In the genomic region with DNA sequence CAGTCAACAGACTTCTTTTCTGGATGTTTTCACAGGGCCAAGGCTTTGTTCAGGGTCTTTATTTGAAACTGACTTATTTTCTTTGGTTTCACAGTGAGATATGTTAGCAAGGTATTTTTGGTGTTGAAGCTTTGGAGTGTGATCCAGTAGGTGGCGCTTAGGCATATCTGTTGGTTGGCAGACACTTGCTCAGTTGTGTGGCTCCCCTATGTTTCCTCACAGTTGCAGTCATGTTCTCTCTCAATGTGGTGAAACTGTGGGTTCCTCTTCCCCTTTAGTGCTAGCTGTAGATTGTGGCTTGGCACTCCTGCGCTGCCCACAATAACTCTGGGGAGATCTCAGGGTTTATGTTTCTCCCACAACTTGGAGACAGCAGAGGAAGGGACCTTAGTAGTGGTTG, we compare ENCODE assay signal across 13 cellular contexts.
A peak's percentile ranks its signal among the peaks of the same experiment; 100 is the strongest.
DNase-seq lines count a peak whose midpoint lies in the region; ATAC-seq and TF ChIP-seq lines count a peak whose summit lies in the region.
"Had no signal": no experiment of that assay in that cellular context is flagged by ENCODE, and none has a peak within 500 bp of the region (broad histone marks: within the 10 kb centered on the region; RNA-seq: fewer than 3 reads in every experiment).

No MANE protein-coding gene starts in this region.

- H3K4me3 ChIP-seq in adrenal gland = no peak overlapping the region
- no peak overlapping the region for H3K4me3 ChIP-seq in naive thymus-derived CD4-positive, alpha-beta T cell (ENCODE audit: low read length)

- no peaks in the 10 kb centered on the region for H3K27me3 Mint-ChIP-seq in neural crest cell (ENCODE audit: low read depth)
- no peaks in the 10 kb centered on the region for H3K27me3 Mint-ChIP-seq in naive thymus-derived CD4-positive, alpha-beta T cell
- H3K27me3 Mint-ChIP-seq: activated CD4-positive, alpha-beta T cell treated with anti-CD3 and anti-CD28 coated beads, Interleukin-2, amount 10 ng/mL, durations not matched to agents 7 days and 5 days had no signal

- POLR2A ChIA-PET in naive thymus-derived CD4-positive, alpha-beta T cell (lab: Charles Lee) = no interaction called here

- intact Hi-C loops in adrenal gland (cut with DNase I) = no loop called here
- intact Hi-C loops in naive thymus-derived CD4-positive, alpha-beta T cell (cut with micrococcal nuclease) = no loop called here

- TF ChIP-seq CTCF in adrenal gland (IDR thresholded peaks at IDR 0.05) = peak in 5 of 6 experiments; percentile 22 to 31 (median 25)
- TF ChIP-seq CTCF in neural crest cell (conservative IDR thresholded peaks at IDR 0.05) = peak; percentile 49

- no peak overlapping the region for H3K27ac Mint-ChIP-seq in neural crest cell (ENCODE audit: unreplicated experiment)
- H3K27ac Mint-ChIP-seq in stimulated activated effector memory CD8-positive, alpha-beta T cell treated with anti-CD3 and anti-CD28 coated beads, Interleukin-12 subunit alpha, Interleukin-12 subunit beta, amount 100 ng/mL, for 72 hours = no peak overlapping the region
- H3K27ac Mint-ChIP-seq in naive thymus-derived CD4-positive, alpha-beta T cell = no peak overlapping the region
- H3K27ac Mint-ChIP-seq: activated CD4-positive, alpha-beta T cell treated with anti-CD3 and anti-CD28 coated beads, Interleukin-2, amount 10 ng/mL, durations not matched to agents 7 days and 5 days had no signal

- no peak for ATAC-seq in stimulated activated effector memory CD8-positive, alpha-beta T cell treated with anti-CD3 and anti-CD28 coated beads, Interleukin-12 subunit alpha, Interleukin-12 subunit beta, amount 100 ng/mL, for 72 hours
- no peak for ATAC-seq in naive thymus-derived CD4-positive, alpha-beta T cell
- ATAC-seq in GM21528 (IDR thresholded peaks at IDR 0.05; ENCODE audit: low FRiP score, unreplicated experiment) = no peak

- DNase-seq in DMS 273 (lab: John Stamatoyannopoulos, UW; ENCODE audit: unreplicated experiment) = peak; percentile 49
- DNase-seq in DMS 273 treated with DMSO at 0.1 percent for 48 hours (lab: John Stamatoyannopoulos, UW) = no peak
- peak; percentile 88 for DNase-seq in MV-4-11 (lab: John Stamatoyannopoulos, UW)
- DNase-seq in adrenal gland = peak in 6 of 7 donors; percentile 12 to 50 (median 27)
- no peak for DNase-seq in neural crest cell (ENCODE audit: low read depth, low spot score)
- DNase-seq in stimulated activated effector memory CD8-positive, alpha-beta T cell treated with anti-CD3 and anti-CD28 coated beads, Interleukin-12 subunit alpha, Interleukin-12 subunit beta, amount 100 ng/mL, for 72 hours (ENCODE audit: low spot score in 2 of 2) = no peak
- no peak for DNase-seq in naive thymus-derived CD4-positive, alpha-beta T cell
- DNase-seq: 8988T; activated CD4-positive, alpha-beta T cell treated with anti-CD3 and anti-CD28 coated beads, Interleukin-2, amount 10 ng/mL, durations not matched to agents 7 days and 5 days; activated naive CD4-positive, alpha-beta T cell; SK-N-SH had no signal

- CTCF ChIA-PET in naive thymus-derived CD4-positive, alpha-beta T cell (lab: Charles Lee) = no interaction called here

- no peaks in the 10 kb centered on the region for H3K4me1 ChIP-seq in adrenal gland (replicated peaks in 1 of 2)
- H3K4me1 ChIP-seq in naive thymus-derived CD4-positive, alpha-beta T cell (ENCODE audit: control insufficient read depth in 2 of 2, insufficient read depth in 2 of 2, low read length in 2 of 2) = no peaks in the 10 kb centered on the region

- H3K4me3 Mint-ChIP-seq in neural crest cell = no peak overlapping the region
- H3K4me3 Mint-ChIP-seq in stimulated activated effector memory CD8-positive, alpha-beta T cell treated with anti-CD3 and anti-CD28 coated beads, Interleukin-12 subunit alpha, Interleukin-12 subunit beta, amount 100 ng/mL, for 72 hours = no peak overlapping the region
- H3K4me3 Mint-ChIP-seq in naive thymus-derived CD4-positive, alpha-beta T cell = no peak overlapping the region
- H3K4me3 Mint-ChIP-seq: activated CD4-positive, alpha-beta T cell treated with anti-CD3 and anti-CD28 coated beads, Interleukin-2, amount 10 ng/mL, durations not matched to agents 7 days and 5 days had no signal

- no peaks in the 10 kb centered on the region for H3K9me3 ChIP-seq in adrenal gland (replicated peaks in 1 of 3)
- no peaks in the 10 kb centered on the region for H3K9me3 ChIP-seq in naive thymus-derived CD4-positive, alpha-beta T cell (ENCODE audit: control insufficient read depth in 2 of 3, low read length in 3 of 3)
- H3K9me3 ChIP-seq: neutrophil, SK-N-SH had no signal

- WGBS in adrenal gland, 4 donors = 16 to 48% (median 19%) methylated on average over 1 to 2 of the region's 2 CpGs; no CpG with 5 or more reads in 1 of the 4 donors

- H3K36me3 Mint-ChIP-seq in neural crest cell (ENCODE audit: low read depth) = peaks cover 2% of the 10 kb centered on the region
- H3K36me3 Mint-ChIP-seq in stimulated activated effector memory CD8-positive, alpha-beta T cell treated with anti-CD3 and anti-CD28 coated beads, Interleukin-12 subunit alpha, Interleukin-12 subunit beta, amount 100 ng/mL, for 72 hours = no peaks in the 10 kb centered on the region
- H3K36me3 Mint-ChIP-seq in naive thymus-derived CD4-positive, alpha-beta T cell = no peaks in the 10 kb centered on the region

- no peaks in the 10 kb centered on the region for H3K4me1 Mint-ChIP-seq in neural crest cell
- no peaks in the 10 kb centered on the region for H3K4me1 Mint-ChIP-seq in stimulated activated effector memory CD8-positive, alpha-beta T cell treated with anti-CD3 and anti-CD28 coated beads, Interleukin-12 subunit alpha, Interleukin-12 subunit beta, amount 100 ng/mL, for 72 hours
- H3K4me1 Mint-ChIP-seq in naive thymus-derived CD4-positive, alpha-beta T cell = no peaks in the 10 kb centered on the region
- H3K4me1 Mint-ChIP-seq: activated CD4-positive, alpha-beta T cell treated with anti-CD3 and anti-CD28 coated beads, Interleukin-2, amount 10 ng/mL, durations not matched to agents 7 days and 5 days had no signal

- TF ChIP-seq POLR2A in adrenal gland (IDR thresholded peaks at IDR 0.05) = no peak

- no peaks in the 10 kb centered on the region for H3K36me3 ChIP-seq in adrenal gland (replicated peaks in 1 of 2)
- no peaks in the 10 kb centered on the region for H3K36me3 ChIP-seq in naive thymus-derived CD4-positive, alpha-beta T cell (ENCODE audit: control insufficient read depth in 2 of 3, insufficient read depth in 3 of 3, low read length in 3 of 3)
- H3K36me3 ChIP-seq: neutrophil had no signal

- peaks cover 12% of the 10 kb centered on the region for H3K9me3 Mint-ChIP-seq in neural crest cell
- peaks cover 11% of the 10 kb centered on the region for H3K9me3 Mint-ChIP-seq in stimulated activated effector memory CD8-positive, alpha-beta T cell treated with anti-CD3 and anti-CD28 coated beads, Interleukin-12 subunit alpha, Interleukin-12 subunit beta, amount 100 ng/mL, for 72 hours
- peaks cover 0 to 11% (median 4%) of the 10 kb centered on the region in 11 donors for H3K9me3 Mint-ChIP-seq in naive thymus-derived CD4-positive, alpha-beta T cell
- H3K9me3 Mint-ChIP-seq: activated CD4-positive, alpha-beta T cell treated with anti-CD3 and anti-CD28 coated beads, Interleukin-2, amount 10 ng/mL, durations not matched to agents 7 days and 5 days had no signal

- peaks cover 3% of the 10 kb centered on the region for H3K27me3 ChIP-seq in adrenal gland
- no peaks in the 10 kb centered on the region for H3K27me3 ChIP-seq in naive thymus-derived CD4-positive, alpha-beta T cell (ENCODE audit: control insufficient read depth in 2 of 2, insufficient read depth in 2 of 2, low read length in 2 of 2)
- H3K27me3 ChIP-seq: neutrophil had no signal

- no peak overlapping the region for H3K27ac ChIP-seq in adrenal gland
- no peak overlapping the region for H3K27ac ChIP-seq in naive thymus-derived CD4-positive, alpha-beta T cell (ENCODE audit: low read depth, low read length)
- H3K27ac ChIP-seq: neutrophil had no signal

Comparison
In these comparisons a context has a peak if more than half of its experiments do, and no peak if none do; other contexts are left out.
1. DNase-seq: peak in DMS 273 (single experiment), MV-4-11 (single experiment) and adrenal gland (6 of 7); none in DMS 273 treated with DMSO at 0.1 percent for 48 hours (single experiment), neural crest cell (single experiment), stimulated activated effector memory CD8-positive, alpha-beta T cell treated with anti-CD3 and anti-CD28 coated beads, Interleukin-12 subunit alpha, Interleukin-12 subunit beta, amount 100 ng/mL, for 72 hours (0 of 2) and naive thymus-derived CD4-positive, alpha-beta T cell (0 of 9).